9 cellular contexts compared by ENCODE assay signal in the genomic region with DNA sequence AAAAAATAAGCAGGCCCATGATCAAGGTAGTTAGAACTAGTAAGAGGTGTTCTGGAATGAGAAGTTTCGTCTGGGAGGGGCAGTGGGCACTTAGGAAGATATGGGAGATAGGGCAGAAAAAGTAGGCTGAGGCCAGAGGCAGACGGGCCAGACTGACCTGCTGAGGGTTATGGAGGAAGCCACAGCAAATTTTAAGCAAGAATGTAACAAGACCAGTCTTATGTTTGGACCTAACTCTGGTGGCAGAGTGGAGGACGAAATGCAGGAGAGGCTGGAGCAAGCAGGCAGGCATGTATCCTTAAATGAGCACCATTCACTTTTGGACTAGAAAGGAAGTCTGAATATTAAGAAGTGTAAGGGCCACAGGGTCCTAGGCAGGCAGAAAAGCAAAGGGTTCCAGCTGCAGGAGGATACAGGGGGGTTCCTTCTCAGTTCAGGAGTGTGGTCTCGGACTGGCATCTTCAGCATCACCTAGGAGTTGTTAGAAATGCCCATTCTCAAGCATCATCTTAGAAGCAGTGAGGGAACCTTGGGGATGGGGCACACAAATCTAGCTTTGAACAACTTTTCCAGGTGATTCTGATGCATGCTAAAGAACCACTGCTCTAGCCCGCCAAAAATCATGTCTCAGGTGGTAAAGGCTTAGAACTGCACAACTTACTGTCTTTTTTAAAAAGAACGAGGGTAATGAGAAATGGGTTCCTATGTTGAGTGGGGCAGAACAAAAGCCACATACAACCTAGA. TPM values are rescaled to one million over a fixed set of nuclear protein-coding genes. Genes with fewer than 3 reads are reported as not detected.
DNase-seq lines count a peak whose midpoint lies in the region; ATAC-seq, FAIRE-seq and TF ChIP-seq lines count a peak whose summit lies in the region.
"Had no signal": no experiment of that assay in that cellular context is flagged by ENCODE, and none has a peak within 500 bp of the region (broad histone marks: within the 10 kb centered on the region; RNA-seq: fewer than 3 reads in every experiment).

No MANE protein-coding gene starts in this region.

- H3K36me3 Mint-ChIP-seq in endodermal cell (ENCODE audit: low read depth) (peaks cover 2% of the 10 kb centered on the region), neural progenitor cell (no peaks in the 10 kb centered on the region)

- H3K27me3 Mint-ChIP-seq in endodermal cell (ENCODE audit: insufficient read depth) (no peaks in the 10 kb centered on the region), neural progenitor cell (ENCODE audit: insufficient read depth, low read depth) (peaks cover 4% of the 10 kb centered on the region)

- no peak overlapping the region for H2AFZ ChIP-seq in OCI-LY3 (ENCODE audit: low read depth, low read length)
- no peak overlapping the region for H2AFZ ChIP-seq in neural progenitor cell (replicated peaks)

- H3K79me2 ChIP-seq in OCI-LY3 (ENCODE audit: low read length) (peaks cover 32% of the 10 kb centered on the region), neural progenitor cell (ENCODE audit: low read depth) (peaks cover 26% of the 10 kb centered on the region)

- H3K4me3 Mint-ChIP-seq in endodermal cell (peak overlapping the region; percentile 89), neural progenitor cell (peak overlapping the region; percentile 95)

- H3K36me3 ChIP-seq in OCI-LY3 (replicated peaks; ENCODE audit: low read depth, low read length) (peaks cover 9% of the 10 kb centered on the region), endodermal cell (ENCODE audit: control insufficient read depth, insufficient read depth, low read length) (peaks cover 8% of the 10 kb centered on the region), neural progenitor cell (no peaks in the 10 kb centered on the region)

- H4K20me1 ChIP-seq in OCI-LY3 (ENCODE audit: insufficient read depth, low read length) (peaks cover 12% of the 10 kb centered on the region), neural progenitor cell (ENCODE audit: low read depth) (peaks cover 28% of the 10 kb centered on the region)

- FAIRE-seq in RCC 7860 (lab: Jason Lieb, UNC) = no peak

- H3K27me3 ChIP-seq in OCI-LY3 (ENCODE audit: low read depth, low read length) (peaks cover 28% of the 10 kb centered on the region), endodermal cell (ENCODE audit: control insufficient read depth, insufficient read depth, low read length, poor library complexity, severe bottlenecking) (no peaks in the 10 kb centered on the region), neural progenitor cell (peaks cover 12% of the 10 kb centered on the region)

- H3K27ac ChIP-seq in C4-2B = peak overlapping the region; percentile 99
- H3K27ac ChIP-seq in OCI-LY3 (ENCODE audit: low read length) = no peak overlapping the region
- H3K27ac ChIP-seq in endodermal cell (ENCODE audit: low read depth, low read length) = no peak overlapping the region
- H3K27ac ChIP-seq in neural progenitor cell = no peak overlapping the region

- ATAC-seq in GM19351 (IDR thresholded peaks at IDR 0.05; ENCODE audit: unreplicated experiment) (no peak), HG03025 (IDR thresholded peaks at IDR 0.05; ENCODE audit: low FRiP score, unreplicated experiment) (no peak)

- H3K4me3 ChIP-seq in OCI-LY3 (ENCODE audit: low read length) = peak overlapping the region; percentile 82; the same call in 1 of the 2 replicates
- H3K4me3 ChIP-seq in endodermal cell (ENCODE audit: low read length) = peak overlapping the region; percentile 90
- peak overlapping the region; percentile 81 for H3K4me3 ChIP-seq in neural progenitor cell

- DNase-seq in endodermal cell (no peak), neural progenitor cell (ENCODE audit: low spot score) (no peak), nucleus accumbens (lab: John Stamatoyannopoulos, UW) (no peak), RCC 7860 (ENCODE audit: low spot score) (no peak)
- DNase-seq: NCI-H1417 treated with DMSO at 0.1 percent for 48 hours had no signal

- WGBS in endodermal cell (ENCODE audit: insufficient coverage in 1 of 2, insufficient read length in 1 of 2), 2 experiments = 70 to 83% methylated on average over 5 to 6 of the region's 6 CpGs

- H3K4me1 Mint-ChIP-seq in endodermal cell (peaks cover 30% of the 10 kb centered on the region), neural progenitor cell (peaks cover 24% of the 10 kb centered on the region)

- H3K9ac ChIP-seq in OCI-LY3 (ENCODE audit: low read length) (no peak overlapping the region), endodermal cell (ENCODE audit: extremely low read depth, low read length, poor library complexity, severe bottlenecking) (peak overlapping the region; percentile 90), neural progenitor cell (no peak overlapping the region)

- H3K4me2 ChIP-seq in OCI-LY3 (ENCODE audit: low read length) = peak overlapping the region; percentile 90
- H3K4me2 ChIP-seq in neural progenitor cell = peak overlapping the region; percentile 85

- H3F3A ChIP-seq in neural progenitor cell (ENCODE audit: low read depth) = peaks cover 29% of the 10 kb centered on the region

- TF ChIP-seq CTCF in C4-2B (conservative IDR thresholded peaks at IDR 0.05) (no peak; the same call in 1 of the 2 replicates), OCI-LY3 (IDR thresholded peaks at IDR 0.05; ENCODE audit: low read depth, low read length) (no peak), endodermal cell (conservative IDR thresholded peaks at IDR 0.05) (no peak), neural progenitor cell (IDR thresholded peaks at IDR 0.05) (no peak)

- H3K27ac Mint-ChIP-seq in endodermal cell (peak overlapping the region; percentile 97), neural progenitor cell (peak overlapping the region; percentile 53)

- peaks cover 7% of the 10 kb centered on the region; the same call in 1 of the 2 replicates for H3K9me3 ChIP-seq in OCI-LY3 (ENCODE audit: insufficient read depth, low read length)
- no peaks in the 10 kb centered on the region for H3K9me3 ChIP-seq in endodermal cell (ENCODE audit: control insufficient read depth, low read length)
- no peaks in the 10 kb centered on the region for H3K9me3 ChIP-seq in neural progenitor cell (ENCODE audit: low read depth)

- H3K9me3 Mint-ChIP-seq in endodermal cell (no peaks in the 10 kb centered on the region), neural progenitor cell (no peaks in the 10 kb centered on the region)

- H3K4me1 ChIP-seq in OCI-LY3 (ENCODE audit: low read length) (peaks cover 24% of the 10 kb centered on the region), endodermal cell (ENCODE audit: control insufficient read depth, insufficient read depth, low read length) (no peaks in the 10 kb centered on the region), neural progenitor cell (peaks cover 22% of the 10 kb centered on the region)

RNA-seq across cellular contexts. Expression of a gene that starts 1.7 kb away (rescaled TPM):
- total RNA-seq in endodermal cell (100 to 1,000 TPM; 196 to 204 TPM), neural progenitor cell (ENCODE audit: low replicate concordance) (107 and 158 TPM in 2 replicates)
- 192 TPM for polyA plus RNA-seq in endodermal cell (2013, experiment 1 of 2)
- 208 TPM for polyA plus RNA-seq in endodermal cell (2013, experiment 2 of 2)

RNA-seq across cellular contexts. Expression of a gene that starts 37.0 kb away (rescaled TPM):
- total RNA-seq in endodermal cell = 10 to 100 TPM in 1 of 2 donors, 1 to 10 TPM in 1; 9.4 to 12.0 TPM
- polyA plus RNA-seq in endodermal cell (2013, experiment 1 of 2) = 1.3 TPM
- 1.4 TPM for polyA plus RNA-seq in endodermal cell (2013, experiment 2 of 2)
- total RNA-seq in neural progenitor cell (ENCODE audit: low replicate concordance) = not detected in 2 replicates

Comparison
In these comparisons a context has a peak if more than half of its experiments do, and no peak if none do; other contexts are left out.
1. RNA of a gene that starts 37.0 kb away (total RNA-seq): 9.4 to 12.0 TPM in endodermal cell; not detected in neural progenitor cell; every median in the first group is over 10 times any median in the second.
2. Peak in every context shown above with its lines, with median percentiles within 50 percentile points of each other: H3K4me3 ChIP-seq.